ENCODE assay signal across 1 cellular context in genomic region chr19:38849746-38850230, GRCh38.
TF ChIP-seq lines count a peak whose summit lies in the region.

HNRNPL (minus strand) TSS chr19:38849986; CDS start chr19:38849966, 20 bp downstream.

TF ChIP-seq in GM12878, 131 proteins besides CTCF, POLR2A, EP300 and RAD21 (continued from another document and continues in another):
- 0 out of 2 replicates have a peak, but pooled peaks have one; percentile 51 for TF ChIP-seq TCF3 (IDR thresholded peaks at IDR 0.05; ENCODE audit: borderline replicate concordance, insufficient read depth, low read depth, low read length)
- TF ChIP-seq PKNOX1 (IDR thresholded peaks at IDR 0.05), result peak; percentile 100
- TF ChIP-seq ATF3 (IDR thresholded peaks at IDR 0.05; ENCODE audit: borderline replicate concordance, extremely low read depth, low read depth, low read length), result no peak
- TF ChIP-seq PBX3 (IDR thresholded peaks at IDR 0.05; ENCODE audit: insufficient replicate concordance, low read depth, low read length), result peak; percentile 96
- TF ChIP-seq REST (IDR thresholded peaks at IDR 0.05; ENCODE audit: low read depth, low read length), result no peak
- peak; percentile 70 for TF ChIP-seq NR2F1 (conservative IDR thresholded peaks at IDR 0.05)
- peak; percentile 56; the same call in 1 of the 2 replicates for TF ChIP-seq RB1 (IDR thresholded peaks at IDR 0.05; ENCODE audit: borderline replicate concordance)
- peak; percentile 97 for TF ChIP-seq SMARCA5 (IDR thresholded peaks at IDR 0.05)
- no peak; the same call in 1 of the 2 replicates for TF ChIP-seq ZNF687 (IDR thresholded peaks at IDR 0.05)
- no peak; the same call in 1 of the 2 replicates for TF ChIP-seq ZNF207 (IDR thresholded peaks at IDR 0.05; ENCODE audit: borderline replicate concordance)
- TF ChIP-seq SRF (IDR thresholded peaks at IDR 0.05; ENCODE audit: low read depth in 2 of 2, low read length in 2 of 2), result peak; percentile 4 to 13; a peak in 1 of 4 replicates
- TF ChIP-seq HCFC1 (IDR thresholded peaks at IDR 0.05; ENCODE audit: low read length), result no peak; the same call in 1 of the 2 replicates
- TF ChIP-seq IRF3 (IDR thresholded peaks at IDR 0.05), result peak; percentile 99
- peak; percentile 65 for TF ChIP-seq TBL1XR1 (IDR thresholded peaks at IDR 0.05; ENCODE audit: low read depth, low read length)
- TF ChIP-seq SMAD5 (IDR thresholded peaks at IDR 0.05; ENCODE audit: low read depth), result peak; percentile 60; the same call in 1 of the 2 replicates
- TF ChIP-seq DPF2 (IDR thresholded peaks at IDR 0.05), result peak; percentile 100
- peak; percentile 74 for TF ChIP-seq MYC (IDR thresholded peaks at IDR 0.05; ENCODE audit: insufficient read depth, insufficient read length, insufficient replicate concordance, low read length, severe bottlenecking)
- no peak for TF ChIP-seq ZSCAN29 (IDR thresholded peaks at IDR 0.05)
- TF ChIP-seq NKRF (conservative IDR thresholded peaks at IDR 0.05), result peak; percentile 75
- no peak for TF ChIP-seq ZBTB40 (IDR thresholded peaks at IDR 0.05; ENCODE audit: borderline replicate concordance)
- TF ChIP-seq BRCA1 (IDR thresholded peaks at IDR 0.05; ENCODE audit: low read depth, low read length), result 0 out of 2 replicates have a peak, but pooled peaks have one; percentile 46
- TF ChIP-seq BACH1 (IDR thresholded peaks at IDR 0.05; ENCODE audit: borderline replicate concordance), result peak; percentile 86
- peak; percentile 91; the same call in 1 of the 2 replicates for TF ChIP-seq CHD1 (IDR thresholded peaks at IDR 0.05; ENCODE audit: low read depth, low read length)
- peak; percentile 75; the same call in 1 of the 3 replicates for TF ChIP-seq POU2F2 (IDR thresholded peaks at IDR 0.05; ENCODE audit: borderline replicate concordance, low read depth, low read length)
- TF ChIP-seq NFYA (IDR thresholded peaks at IDR 0.05; ENCODE audit: borderline replicate concordance, low read depth, low read length), result peak; percentile 66
- TF ChIP-seq CHD2 (IDR thresholded peaks at IDR 0.05; ENCODE audit: borderline replicate concordance, low read depth, low read length), result peak; percentile 97
- no peak for TF ChIP-seq ZNF384 (IDR thresholded peaks at IDR 0.05; ENCODE audit: borderline replicate concordance, low read depth, low read length)
- 0 out of 2 replicates have a peak, but pooled peaks have one; percentile 21 for TF ChIP-seq HSF1 (IDR thresholded peaks at IDR 0.05; ENCODE audit: low read depth, low read length)
- TF ChIP-seq PML (IDR thresholded peaks at IDR 0.05; ENCODE audit: low read length), result no peak
- TF ChIP-seq MLLT1 (IDR thresholded peaks at IDR 0.05), result no peak
- no peak for TF ChIP-seq ZNF24 (IDR thresholded peaks at IDR 0.05)
- peak; percentile 79; the same call in 1 of the 2 replicates for TF ChIP-seq POLR2AphosphoS5 (IDR thresholded peaks at IDR 0.05; ENCODE audit: low read length)
- no peak for TF ChIP-seq GABPA (IDR thresholded peaks at IDR 0.05; ENCODE audit: low read depth)
- TF ChIP-seq SIX5 (IDR thresholded peaks at IDR 0.05; ENCODE audit: low read depth, low read length, severe bottlenecking), result no peak
- peak; percentile 98 for TF ChIP-seq KLF5 (IDR thresholded peaks at IDR 0.05; ENCODE audit: partially characterized antibody)
- TF ChIP-seq TAF1 (IDR thresholded peaks at IDR 0.05; ENCODE audit: borderline replicate concordance, low read depth, low read length), result peak; percentile 80
- TF ChIP-seq RBBP5 (conservative IDR thresholded peaks at IDR 0.05), result no peak
- no peak for TF ChIP-seq YBX1 (IDR thresholded peaks at IDR 0.05)
